ENCODE assay signal across 2 cellular contexts in genomic region chr3:127951276-127951675, GRCh38.
TF ChIP-seq lines count a peak whose summit lies in the region.

No MANE protein-coding gene starts in this region.

TF ChIP-seq in SK-N-SH, 30 proteins besides CTCF, POLR2A, EP300 and RAD21 (continued from another document):
- TF ChIP-seq USF1 (IDR thresholded peaks at IDR 0.05; ENCODE audit: borderline replicate concordance, low read depth) (no peak), FOSL2 (IDR thresholded peaks at IDR 0.05; ENCODE audit: borderline replicate concordance, low read depth) (no peak), PBX3 (IDR thresholded peaks at IDR 0.05) (no peak), REST (IDR thresholded peaks at IDR 0.05; ENCODE audit: low read depth, low read length) (no peak), TEAD4 (IDR thresholded peaks at IDR 0.05; ENCODE audit: borderline replicate concordance, insufficient read depth) (no peak)
TF ChIP-seq in SK-N-SH: peak in this region for 0.

TF ChIP-seq in WTC11, 78 proteins besides CTCF, POLR2A, EP300 and RAD21 (continued from another document):
- TF ChIP-seq MYBL2 (CRISPR knock-in tag; IDR thresholded peaks at IDR 0.05) (no peak), PREB (CRISPR knock-in tag; IDR thresholded peaks at IDR 0.05; ENCODE audit: borderline replicate concordance) (no peak), NR2C2 (CRISPR knock-in tag; IDR thresholded peaks at IDR 0.05) (no peak)
